ENCODE assay signal across 10 cellular contexts in genomic region chr14:102479777-102480176, GRCh38. TPM values are rescaled to one million over a fixed set of nuclear protein-coding genes. Genes with fewer than 3 reads are reported as not detected.
DNase-seq lines count a peak whose midpoint lies in the region; ATAC-seq, FAIRE-seq and TF ChIP-seq lines count a peak whose summit lies in the region.
"Had no signal": no experiment of that assay in that cellular context is flagged by ENCODE, and none has a peak within 500 bp of the region (broad histone marks: within the 10 kb centered on the region; RNA-seq: fewer than 3 reads in every experiment).

No MANE protein-coding gene starts in this region.

- peaks cover 0 to 5% (median 0%) of the 10 kb centered on the region in 4 donors for H3K4me1 ChIP-seq in Peyer's patch
- peaks cover 0 to 14% (median 0%) of the 10 kb centered on the region in 3 donors for H3K4me1 ChIP-seq in gastroesophageal sphincter

- WGBS in gastroesophageal sphincter (ENCODE audit: low coverage in 1 of 2), 2 donors, result 54 to 90% methylated on average over 2 to 7 of the region's 7 CpGs

- peak; percentile 63 for ATAC-seq in left ventricle myocardium superior
- peak; percentile 32 for ATAC-seq in sciatic nerve
- ATAC-seq in gastroesophageal sphincter, result no peak

- H3K4me3 ChIP-seq in Peyer's patch, result no peak overlapping the region
- peak overlapping the region in 1 of 2 donors; percentile 12 for H3K4me3 ChIP-seq in gastroesophageal sphincter

- H3K27ac ChIP-seq in KOPT-K1 (ENCODE audit: low read depth, low read length, poor library complexity, severe bottlenecking) (peak overlapping the region; percentile 18), Peyer's patch (peak overlapping the region in 3 of 4 donors; percentile 13 to 71 (median 70)), gastroesophageal sphincter (no peak overlapping the region)

- H3K36me3 ChIP-seq in KOPT-K1 (ENCODE audit: insufficient read depth, low read length), result no peaks in the 10 kb centered on the region
- H3K36me3 ChIP-seq in Peyer's patch, result no peaks in the 10 kb centered on the region
- peaks cover 0 to 15% of the 10 kb centered on the region in 2 donors for H3K36me3 ChIP-seq in gastroesophageal sphincter

- intact Hi-C loops in left ventricle myocardium superior (cut with micrococcal nuclease), result no loop called here
- intact Hi-C loops in sciatic nerve (cut with DNase I), result no loop called here

- TF ChIP-seq EP300 in gastroesophageal sphincter (IDR thresholded peaks at IDR 0.05), result no peak

- DNase-seq in Peyer's patch (peak in 2 of 3 donors; percentile 71 to 82), left ventricle myocardium superior (peak; percentile 80), sciatic nerve (ENCODE audit: low spot score) (no peak), islet precursor cell (no peak), D721Med (ENCODE audit: insufficient read length, low spot score) (no peak)
- DNase-seq in activated effector memory CD4-positive, alpha-beta T cell treated with anti-CD3 and anti-CD28 coated beads, Interleukin-2, amount 50 U/mL, for 16 hours, result no peak
- DNase-seq: Caco-2, MM.1S had no signal

- no peaks in the 10 kb centered on the region for H3K9me3 ChIP-seq in KOPT-K1 (ENCODE audit: insufficient read depth, low read length, poor library complexity, severe bottlenecking)
- H3K9me3 ChIP-seq in Peyer's patch, result no peaks in the 10 kb centered on the region
- peaks cover 0 to 5% (median 0%) of the 10 kb centered on the region in 3 donors for H3K9me3 ChIP-seq in gastroesophageal sphincter
- H3K9me3 ChIP-seq: Caco-2 had no signal

- H3K27me3 ChIP-seq in Peyer's patch (no peaks in the 10 kb centered on the region), gastroesophageal sphincter (no peaks in the 10 kb centered on the region)

- FAIRE-seq in D721Med (lab: Jason Lieb, UNC), result no peak

- no peak for TF ChIP-seq CTCF in Peyer's patch (IDR thresholded peaks at IDR 0.05)
- TF ChIP-seq CTCF in gastroesophageal sphincter (IDR thresholded peaks at IDR 0.05), result no peak
- no peak for TF ChIP-seq CTCF in D721Med (IDR thresholded peaks at IDR 0.05; ENCODE audit: insufficient read depth, missing control alignments)

- TF ChIP-seq POLR2A in Peyer's patch (IDR thresholded peaks at IDR 0.05), result no peak
- TF ChIP-seq POLR2A in gastroesophageal sphincter (IDR thresholded peaks at IDR 0.05), result no peak

RNA-seq across cellular contexts. Expression of gene ANKRD9, which starts 29.8 kb away (rescaled TPM):
- total RNA-seq in Peyer's patch, result 100 to 1,000 TPM in 3 of 4 donors, 10 to 100 TPM in 1; 52.8 to 450 (median 392) TPM
- total RNA-seq in left ventricle myocardium superior, result 167 TPM
- total RNA-seq in sciatic nerve, result 16.0 TPM
- total RNA-seq in gastroesophageal sphincter, result 10 to 100 TPM; 19.4 to 44.2 (median 31.3) TPM

Comparison
In these comparisons a context has a peak if more than half of its experiments do, and no peak if none do; other contexts are left out.
1. H3K27ac ChIP-seq: peak in KOPT-K1 (single experiment) and Peyer's patch (3 of 4); none in gastroesophageal sphincter (0 of 4).
2. DNase-seq: peak in Peyer's patch (2 of 3) and left ventricle myocardium superior (single experiment); none in sciatic nerve (single experiment), islet precursor cell (single experiment), activated effector memory CD4-positive, alpha-beta T cell treated with anti-CD3 and anti-CD28 coated beads, Interleukin-2, amount 50 U/mL, for 16 hours (single experiment) and D721Med (single experiment).